ENCODE assay signal across 10 cellular contexts in the genomic region with DNA sequence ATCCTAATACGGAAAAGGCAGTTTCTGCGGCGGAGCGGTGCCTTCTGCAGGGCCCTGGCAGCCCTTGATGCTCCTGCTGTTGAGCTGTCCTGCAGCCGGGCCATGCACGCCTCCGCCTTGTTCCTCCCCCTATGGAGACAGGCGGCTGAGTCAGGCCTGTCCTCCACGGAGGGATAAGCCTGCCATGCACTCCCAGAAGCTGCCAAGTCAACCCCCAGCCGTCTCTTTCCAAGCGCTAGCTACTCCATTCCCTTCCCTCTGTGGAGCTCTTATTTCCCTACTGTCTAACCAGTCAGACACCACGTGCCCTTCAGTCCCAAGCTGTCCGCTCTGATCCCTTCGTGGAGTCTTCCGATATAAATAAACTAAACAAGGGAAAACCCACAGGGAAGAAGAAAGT.
A peak's percentile ranks its signal among the peaks of the same experiment; 100 is the strongest.
DNase-seq lines count a peak whose midpoint lies in the region; ATAC-seq, FAIRE-seq and TF ChIP-seq lines count a peak whose summit lies in the region.
"Had no signal": no experiment of that assay in that cellular context is flagged by ENCODE, and none has a peak within 500 bp of the region (broad histone marks: within the 10 kb centered on the region; RNA-seq: fewer than 3 reads in every experiment).

No MANE protein-coding gene starts in this region.

- peak overlapping the region; percentile 90 for H3K27ac Mint-ChIP-seq in chondrocyte (ENCODE audit: unreplicated experiment)
- H3K27ac Mint-ChIP-seq in activated T-cell treated with anti-CD3 and anti-CD28 coated beads, Interleukin-2, amount 50 U/mL, for 72 hours, result no peak overlapping the region

- H3K9me3 ChIP-seq in testis, result no peaks in the 10 kb centered on the region
- no peaks in the 10 kb centered on the region for H3K9me3 ChIP-seq in Karpas-422 (ENCODE audit: low read length)

- H2AFZ ChIP-seq in Karpas-422 (ENCODE audit: low read length), result no peak overlapping the region

- DNase-seq in HT1080 (ENCODE audit: low read depth) (peak; percentile 61), chondrocyte (ENCODE audit: low spot score) (no peak), kidney tubule cell (ENCODE audit: low spot score) (peak; percentile 66), testis (peak; percentile 75), D721Med (ENCODE audit: insufficient read length, low spot score) (no peak), Karpas-422 (no peak)
- no peak for DNase-seq in activated CD4-positive, CD25-positive, alpha-beta regulatory T cell treated with anti-CD3 and anti-CD28 coated beads, Interleukin-2, amount 50 U/mL, for 72 hours
- DNase-seq in activated T-cell treated with anti-CD3 and anti-CD28 coated beads, Interleukin-2, amount 50 U/mL, for 72 hours, result no peak
- DNase-seq: glutamatergic neuron, NCI-H774 had no signal

- peaks cover 42% of the 10 kb centered on the region for H3K4me1 Mint-ChIP-seq in chondrocyte (ENCODE audit: low read depth)
- H3K4me1 Mint-ChIP-seq in activated T-cell treated with anti-CD3 and anti-CD28 coated beads, Interleukin-2, amount 50 U/mL, for 72 hours (ENCODE audit: low read depth), result no peaks in the 10 kb centered on the region

- H3K27me3 Mint-ChIP-seq in chondrocyte (ENCODE audit: low read depth), result no peaks in the 10 kb centered on the region
- H3K27me3 Mint-ChIP-seq in activated T-cell treated with anti-CD3 and anti-CD28 coated beads, Interleukin-2, amount 50 U/mL, for 72 hours (ENCODE audit: low read depth), result peaks cover 12% of the 10 kb centered on the region

- peak overlapping the region; percentile 7 for H3K4me3 Mint-ChIP-seq in chondrocyte (ENCODE audit: unreplicated experiment)
- H3K4me3 Mint-ChIP-seq in activated T-cell treated with anti-CD3 and anti-CD28 coated beads, Interleukin-2, amount 50 U/mL, for 72 hours, result no peak overlapping the region

- H3K4me2 ChIP-seq in Karpas-422 (ENCODE audit: low read depth, low read length, poor library complexity, severe bottlenecking), result no peak overlapping the region

- TF ChIP-seq CTCF in chondrocyte (IDR thresholded peaks at IDR 0.05) (no peak), testis (IDR thresholded peaks at IDR 0.05) (no peak), D721Med (IDR thresholded peaks at IDR 0.05; ENCODE audit: insufficient read depth, missing control alignments) (no peak)

- H3K27me3 ChIP-seq in testis, result no peaks in the 10 kb centered on the region
- no peaks in the 10 kb centered on the region for H3K27me3 ChIP-seq in Karpas-422 (ENCODE audit: low read length)

- H3K27ac ChIP-seq in testis (no peak overlapping the region), Karpas-422 (ENCODE audit: low read length) (no peak overlapping the region)

- H3K9ac ChIP-seq in Karpas-422 (ENCODE audit: low read length), result no peak overlapping the region

- 17 to 18% methylated on average over 15 of the region's 15 CpGs for WGBS in testis, 2 donors

- no peak for ATAC-seq in activated T-cell treated with anti-CD3 and anti-CD28 coated beads, Interleukin-2, amount 50 U/mL, for 72 hours (replicated peaks in 1 of 2)

- no peaks in the 10 kb centered on the region for H3K9me2 ChIP-seq in Karpas-422 (replicated peaks; ENCODE audit: insufficient read depth, low read length)

- H3K36me3 Mint-ChIP-seq in chondrocyte (ENCODE audit: low read depth), result no peaks in the 10 kb centered on the region
- no peaks in the 10 kb centered on the region for H3K36me3 Mint-ChIP-seq in activated T-cell treated with anti-CD3 and anti-CD28 coated beads, Interleukin-2, amount 50 U/mL, for 72 hours (ENCODE audit: insufficient read depth in 2 of 2)

- H3K4me1 ChIP-seq in testis (no peaks in the 10 kb centered on the region), Karpas-422 (ENCODE audit: low read length) (no peaks in the 10 kb centered on the region)

- no peaks in the 10 kb centered on the region for H3K9me3 Mint-ChIP-seq in chondrocyte (ENCODE audit: low read depth)
- H3K9me3 Mint-ChIP-seq in activated T-cell treated with anti-CD3 and anti-CD28 coated beads, Interleukin-2, amount 50 U/mL, for 72 hours, result no peaks in the 10 kb centered on the region

- TF ChIP-seq POLR2A in testis (IDR thresholded peaks at IDR 0.05), result no peak

- H3K36me3 ChIP-seq in testis (ENCODE audit: low read depth, missing control alignments) (no peaks in the 10 kb centered on the region), Karpas-422 (ENCODE audit: insufficient read depth, low read length) (no peaks in the 10 kb centered on the region)

- no peak for FAIRE-seq in D721Med (lab: Jason Lieb, UNC)

- H4K20me1 ChIP-seq in Karpas-422 (ENCODE audit: insufficient read depth, low read depth, low read length), result no peaks in the 10 kb centered on the region

- intact Hi-C loops in testis (cut with DNase I; ENCODE audit: low total_unique reads), result no loop called here

- H3K4me3 ChIP-seq in testis (no peak overlapping the region), Karpas-422 (ENCODE audit: low read length) (no peak overlapping the region)

- H3K79me2 ChIP-seq in Karpas-422 (ENCODE audit: low read length), result no peaks in the 10 kb centered on the region

Comparison
In these comparisons a context has a peak if more than half of its experiments do, and no peak if none do; other contexts are left out.
1. DNase-seq: peak in HT1080 (single experiment), kidney tubule cell (single experiment) and testis (single experiment); none in chondrocyte (single experiment), D721Med (single experiment), activated CD4-positive, CD25-positive, alpha-beta regulatory T cell treated with anti-CD3 and anti-CD28 coated beads, Interleukin-2, amount 50 U/mL, for 72 hours (single experiment), activated T-cell treated with anti-CD3 and anti-CD28 coated beads, Interleukin-2, amount 50 U/mL, for 72 hours (0 of 2) and Karpas-422 (single experiment).